23 cellular contexts compared by ENCODE assay signal in genomic region chr10:117578999-117579590, GRCh38. TPM values are rescaled to one million over a fixed set of nuclear protein-coding genes. Genes with fewer than 3 reads are reported as not detected.
DNase-seq lines count a peak whose midpoint lies in the region; ATAC-seq, FAIRE-seq and TF ChIP-seq lines count a peak whose summit lies in the region.
"Had no signal": no experiment of that assay in that cellular context is flagged by ENCODE, and none has a peak within 500 bp of the region (broad histone marks: within the 10 kb centered on the region; RNA-seq: fewer than 3 reads in every experiment).

No MANE protein-coding gene starts in this region.

- DNase-seq in GM23248 = peak; percentile 10
- DNase-seq in HCT116 (ENCODE audit: low read depth, low spot score) = no peak
- DNase-seq in bronchial epithelial cell (ENCODE audit: low read depth) = no peak
- peak; percentile 82 for DNase-seq in mesenteric fat pad (ENCODE audit: low spot score)
- DNase-seq in HUDEP-2 (lab: John Stamatoyannopoulos, UW; ENCODE audit: unreplicated experiment in 76 of 76) = no peak
- DNase-seq in activated T-cell treated with anti-CD3 and anti-CD28 coated beads for 4 hours = no peak
- DNase-seq: C1 segment of cervical spinal cord; Calu3; CD4-positive, alpha-beta memory T cell; COR-L47; DMS53; DMS79 treated with DMSO at 0.1 percent for 48 hours; GF-D8; H7; HCEC 1CT; HFFc6 had no signal

- H3K9me3 ChIP-seq in GM23248 (ENCODE audit: low read depth) = no peaks in the 10 kb centered on the region
- no peaks in the 10 kb centered on the region for H3K9me3 ChIP-seq in HCT116 (ENCODE audit: control insufficient read depth in 1 of 2, insufficient read depth in 1 of 2, low read depth in 1 of 2, low read length in 2 of 2)

- no peak overlapping the region for H3K9ac ChIP-seq in GM23248
- H3K9ac ChIP-seq in HCT116 (ENCODE audit: low read length) = no peak overlapping the region

- in situ Hi-C loops in GM23248 (cut with MboI) = no loop called here

- CTCF ChIA-PET in HCT116 (lab: Charles Lee) = no interaction called here

- no peaks in the 10 kb centered on the region for H3F3A ChIP-seq in GM23248 (ENCODE audit: insufficient read depth)

- H4K20me1 ChIP-seq in GM23248 (ENCODE audit: insufficient read depth) = no peaks in the 10 kb centered on the region
- no peaks in the 10 kb centered on the region for H4K20me1 ChIP-seq in HCT116 (ENCODE audit: insufficient read depth)

- BruUV-seq in HCT116 (replicated peaks; lab: Mats Ljungman, UMichigan) = no TSS peak

- 84 to 91% methylated on average over 5 of the region's 5 CpGs for WGBS in GM23248 (ENCODE audit: low coverage in 1 of 2, low lambda C conversion rate in 2 of 2, missing lambda C conversion rate in 2 of 2), 2 experiments

- peak; percentile 18 for FAIRE-seq in bronchial epithelial cell (lab: Jason Lieb, UNC)
- FAIRE-seq: GM12892, GM19239, H1 had no signal

- intact Hi-C loops in HCT116 (cut with micrococcal nuclease) = no loop called here

- TF ChIP-seq POLR2A in HCT116 (IDR thresholded peaks at IDR 0.05; ENCODE audit: borderline replicate concordance, extremely low read depth, insufficient read depth, insufficient read length) = no peak

- TF ChIP-seq RAD21 in HCT116 (IDR thresholded peaks at IDR 0.05; ENCODE audit: low read depth) = no peak

- no peaks in the 10 kb centered on the region for H3K27me3 ChIP-seq in GM23248 (replicated peaks; ENCODE audit: insufficient read depth)
- H3K27me3 ChIP-seq in HCT116 (ENCODE audit: insufficient read depth, low read length) = peaks cover 83% of the 10 kb centered on the region
- H3K27me3 ChIP-seq in bronchial epithelial cell (ENCODE audit: control insufficient read depth, insufficient read depth, low read length) = no peaks in the 10 kb centered on the region

- no peak for TF ChIP-seq CTCF in HCT116 (IDR thresholded peaks at IDR 0.05 in 2 of 3, conservative IDR thresholded peaks at IDR 0.05 in 1 of 3; ENCODE audit: borderline replicate concordance in 1 of 3, insufficient read depth in 1 of 3, low read depth in 2 of 3, low read length in 2 of 3)
- TF ChIP-seq CTCF in bronchial epithelial cell (IDR thresholded peaks at IDR 0.05; ENCODE audit: insufficient read depth, low read length, severe bottlenecking) = no peak

- H3K36me3 ChIP-seq in GM23248 (ENCODE audit: low read depth) = no peaks in the 10 kb centered on the region
- no peaks in the 10 kb centered on the region for H3K36me3 ChIP-seq in HCT116 (ENCODE audit: control insufficient read depth in 1 of 2, insufficient read depth in 2 of 2, low read length in 2 of 2)
- H3K36me3 ChIP-seq in bronchial epithelial cell (ENCODE audit: control insufficient read depth, insufficient read depth, low read length) = no peaks in the 10 kb centered on the region

- H3K79me2 ChIP-seq in GM23248 (ENCODE audit: insufficient read depth) (no peaks in the 10 kb centered on the region), HCT116 (ENCODE audit: insufficient read depth, low read length) (no peaks in the 10 kb centered on the region)

- H3K27ac ChIP-seq in GM23248 (no peak overlapping the region), HCT116 (ENCODE audit: low read depth, low read length) (no peak overlapping the region)

- no peak overlapping the region for H3K4me2 ChIP-seq in GM23248 (ENCODE audit: unreplicated experiment)
- H3K4me2 ChIP-seq in HCT116 (ENCODE audit: low read length) = no peak overlapping the region

- H3K9me2 ChIP-seq in GM23248 (ENCODE audit: insufficient read depth) (no peaks in the 10 kb centered on the region), HCT116 (ENCODE audit: insufficient read depth) (no peaks in the 10 kb centered on the region)

- ATAC-seq in HCT116 = 0 out of 2 replicates have a peak, but pooled peaks have one; percentile 22
- ATAC-seq in GM18498 (IDR thresholded peaks at IDR 0.05; ENCODE audit: unreplicated experiment) = no peak
- no peak for ATAC-seq in HG02678 (IDR thresholded peaks at IDR 0.05; ENCODE audit: unreplicated experiment)

- RAD21 ChIA-PET in HCT116 (lab: Charles Lee; ENCODE audit: low non-redundant PET in 1 of 2, low total read pairs in 2 of 2, uncharacterized antibody in 2 of 2, unreplicated experiment in 2 of 2) = no interaction called here

- H2AFZ ChIP-seq in GM23248 = no peak overlapping the region
- H2AFZ ChIP-seq in HCT116 (ENCODE audit: low read depth, low read length, poor library complexity, severe bottlenecking) = no peak overlapping the region

- POLR2A ChIA-PET in HCT116 (lab: Charles Lee) = no interaction called here

- no peaks in the 10 kb centered on the region for H3K4me1 ChIP-seq in GM23248 (ENCODE audit: insufficient read depth)
- no peaks in the 10 kb centered on the region for H3K4me1 ChIP-seq in HCT116 (ENCODE audit: control insufficient read depth in 1 of 2, insufficient read depth in 2 of 2, low read length in 2 of 2)

- H3K4me3 ChIP-seq in GM23248 = no peak overlapping the region
- H3K4me3 ChIP-seq in HCT116 (replicated peaks in 1 of 2; ENCODE audit: low read depth in 1 of 2, low read length in 2 of 2) = no peak overlapping the region
- H3K4me3 ChIP-seq in bronchial epithelial cell (ENCODE audit: low read depth, low read length) = no peak overlapping the region

TF ChIP-seq in HCT116, 20 proteins besides CTCF, POLR2A, EP300 and RAD21:
- TF ChIP-seq JUND (IDR thresholded peaks at IDR 0.05) = no peak
- TF ChIP-seq SIN3A (IDR thresholded peaks at IDR 0.05; ENCODE audit: low read depth) = no peak
- no peak for TF ChIP-seq ATF3 (IDR thresholded peaks at IDR 0.05)
- TF ChIP-seq ZFX (IDR thresholded peaks at IDR 0.05) = no peak
- TF ChIP-seq EGR1 (IDR thresholded peaks at IDR 0.05; ENCODE audit: low read depth) = no peak
- no peak for TF ChIP-seq ZBTB33 (IDR thresholded peaks at IDR 0.05; ENCODE audit: extremely low read depth, insufficient replicate concordance, low read length)
TF ChIP-seq in HCT116: peak in this region for 0.

RNA-seq across cellular contexts. Expression of gene EMX2, which starts 36.5 kb away (rescaled TPM):
- total RNA-seq in GM23248 (2014; rRNA removed; shearing (Covaris generic)) = 13.4 and 16.3 TPM in 2 replicates
- polyA plus RNA-seq in GM23248 (2016; fragmentation: Nextera tagmentation; extraction: Ambion mirVana) = 12.8 and 13.2 TPM in 2 replicates
- total RNA-seq in HCT116 (2021; ENCODE audit: unreplicated experiment) = not detected
- not detected in 2 replicates for polyA plus RNA-seq in HCT116 (2012)
- total RNA-seq in bronchial epithelial cell = not detected in 2 replicates
- total RNA-seq in mesenteric fat pad = 2.4 TPM
- total RNA-seq: A673; Calu3; CD4-positive, alpha-beta memory T cell; G401; H1; H7; HFFc6 had no signal
- polyA plus RNA-seq: CD4-positive, alpha-beta memory T cell; H1 had no signal

Comparison
In these comparisons a context has a peak if more than half of its experiments do, and no peak if none do; other contexts are left out.
1. DNase-seq: peak in GM23248 (single experiment) and mesenteric fat pad (single experiment); none in HCT116 (single experiment), bronchial epithelial cell (single experiment), HUDEP-2 (0 of 76) and activated T-cell treated with anti-CD3 and anti-CD28 coated beads for 4 hours (single experiment).